22 cellular contexts compared by ENCODE assay signal in genomic region chr10:1272079-1272478, GRCh38.
"Had no signal": no experiment of that assay in that cellular context is flagged by ENCODE, and none has a peak within 500 bp of the region (broad histone marks: within the 10 kb centered on the region; RNA-seq: fewer than 3 reads in every experiment).

No MANE protein-coding gene starts in this region.

- DNase-seq: activated CD4-positive, alpha-beta T cell treated with anti-CD3 and anti-CD28 coated beads for 48 hours; activated CD4-positive, alpha-beta T cell treated with anti-CD3 and anti-CD28 coated beads, Interleukin-2, amount 50 U/mL, for 48 hours; activated CD8-positive, alpha-beta memory T cell treated with anti-CD3 and anti-CD28 coated beads, Interleukin-2, amount 50 U/mL, for 48 hours; activated T-cell treated with anti-CD3 and anti-CD28 coated beads, Interleukin-2, amount 50 U/mL, for 24 hours; dermis blood vessel endothelial cell; effector CD4-positive, alpha-beta T cell; left ventricle myocardium superior; ovary; right lobe of liver; stimulated activated CD4-positive, alpha-beta T cell treated with anti-CD3 and anti-CD28 coated beads, Interleukin-12 subunit alpha, Interleukin-12 subunit beta, amount 100 ng/mL, for 4 hours; stimulated activated CD4-positive, alpha-beta T cell treated with anti-CD3 and anti-CD28 coated beads, Interleukin-4, amount 100 ng/mL, for 24 hours; T-helper 17 cell; T1000; trophoblast cell; uterus had no signal

- H3K4me3 Mint-ChIP-seq: activated naive CD4-positive, alpha-beta T cell treated with anti-CD3 and anti-CD28 coated beads, Interleukin-2, amount 50 U/mL, for 24 hours; activated T-cell treated with anti-CD3 and anti-CD28 coated beads, Interleukin-2, amount 50 U/mL, for 24 hours; nephron; stimulated activated effector memory CD8-positive, alpha-beta T cell treated with anti-CD3 and anti-CD28 coated beads, Interleukin-12 subunit alpha, Interleukin-12 subunit beta, amount 100 ng/mL, for 72 hours; stimulated activated naive CD8-positive, alpha-beta T cell treated with anti-CD3 and anti-CD28 coated beads, Interleukin-15, Interleukin-2, amounts not matched to agents 100 ng/mL and 50 ng/mL, for 24 hours; T-helper 17 cell had no signal

- H3K36me3 ChIP-seq: neutrophil, ovary, right lobe of liver, thoracic aorta, uterus had no signal

- H3K27ac Mint-ChIP-seq: activated naive CD4-positive, alpha-beta T cell treated with anti-CD3 and anti-CD28 coated beads, Interleukin-2, amount 50 U/mL, for 24 hours; activated T-cell treated with anti-CD3 and anti-CD28 coated beads, Interleukin-2, amount 50 U/mL, for 24 hours; nephron; progenitor cell of endocrine pancreas; stimulated activated effector memory CD8-positive, alpha-beta T cell treated with anti-CD3 and anti-CD28 coated beads, Interleukin-12 subunit alpha, Interleukin-12 subunit beta, amount 100 ng/mL, for 72 hours; stimulated activated naive CD8-positive, alpha-beta T cell treated with anti-CD3 and anti-CD28 coated beads, Interleukin-15, Interleukin-2, amounts not matched to agents 100 ng/mL and 50 ng/mL, for 24 hours; T-helper 17 cell had no signal

- H3K9me3 ChIP-seq: neutrophil, ovary, right lobe of liver, thoracic aorta, uterus had no signal

- H3K27me3 Mint-ChIP-seq: activated naive CD4-positive, alpha-beta T cell treated with anti-CD3 and anti-CD28 coated beads, Interleukin-2, amount 50 U/mL, for 24 hours; activated T-cell treated with anti-CD3 and anti-CD28 coated beads, Interleukin-2, amount 50 U/mL, for 24 hours; stimulated activated naive CD8-positive, alpha-beta T cell treated with anti-CD3 and anti-CD28 coated beads, Interleukin-15, Interleukin-2, amounts not matched to agents 100 ng/mL and 50 ng/mL, for 24 hours had no signal

- H3K4me1 ChIP-seq: right lobe of liver, uterus had no signal

- ATAC-seq: left ventricle myocardium superior; right lobe of liver; stimulated activated effector memory CD8-positive, alpha-beta T cell treated with anti-CD3 and anti-CD28 coated beads, Interleukin-12 subunit alpha, Interleukin-12 subunit beta, amount 100 ng/mL, for 72 hours; T-helper 17 cell had no signal

- H3K27ac ChIP-seq: neutrophil, ovary, right lobe of liver, thoracic aorta, uterus had no signal

- H3K4me3 ChIP-seq: ovary, right lobe of liver, thoracic aorta, uterus had no signal

- H3K9me3 Mint-ChIP-seq: activated naive CD4-positive, alpha-beta T cell treated with anti-CD3 and anti-CD28 coated beads, Interleukin-2, amount 50 U/mL, for 24 hours; activated T-cell treated with anti-CD3 and anti-CD28 coated beads, Interleukin-2, amount 50 U/mL, for 24 hours; stimulated activated effector memory CD8-positive, alpha-beta T cell treated with anti-CD3 and anti-CD28 coated beads, Interleukin-12 subunit alpha, Interleukin-12 subunit beta, amount 100 ng/mL, for 72 hours; stimulated activated naive CD8-positive, alpha-beta T cell treated with anti-CD3 and anti-CD28 coated beads, Interleukin-15, Interleukin-2, amounts not matched to agents 100 ng/mL and 50 ng/mL, for 24 hours had no signal

- H3K36me3 Mint-ChIP-seq: activated naive CD4-positive, alpha-beta T cell treated with anti-CD3 and anti-CD28 coated beads, Interleukin-2, amount 50 U/mL, for 24 hours; stimulated activated effector memory CD8-positive, alpha-beta T cell treated with anti-CD3 and anti-CD28 coated beads, Interleukin-12 subunit alpha, Interleukin-12 subunit beta, amount 100 ng/mL, for 72 hours had no signal

- H3K4me1 Mint-ChIP-seq: stimulated activated effector memory CD8-positive, alpha-beta T cell treated with anti-CD3 and anti-CD28 coated beads, Interleukin-12 subunit alpha, Interleukin-12 subunit beta, amount 100 ng/mL, for 72 hours had no signal

- H3K27me3 ChIP-seq: ovary, right lobe of liver, uterus had no signal
